In the genomic region with DNA sequence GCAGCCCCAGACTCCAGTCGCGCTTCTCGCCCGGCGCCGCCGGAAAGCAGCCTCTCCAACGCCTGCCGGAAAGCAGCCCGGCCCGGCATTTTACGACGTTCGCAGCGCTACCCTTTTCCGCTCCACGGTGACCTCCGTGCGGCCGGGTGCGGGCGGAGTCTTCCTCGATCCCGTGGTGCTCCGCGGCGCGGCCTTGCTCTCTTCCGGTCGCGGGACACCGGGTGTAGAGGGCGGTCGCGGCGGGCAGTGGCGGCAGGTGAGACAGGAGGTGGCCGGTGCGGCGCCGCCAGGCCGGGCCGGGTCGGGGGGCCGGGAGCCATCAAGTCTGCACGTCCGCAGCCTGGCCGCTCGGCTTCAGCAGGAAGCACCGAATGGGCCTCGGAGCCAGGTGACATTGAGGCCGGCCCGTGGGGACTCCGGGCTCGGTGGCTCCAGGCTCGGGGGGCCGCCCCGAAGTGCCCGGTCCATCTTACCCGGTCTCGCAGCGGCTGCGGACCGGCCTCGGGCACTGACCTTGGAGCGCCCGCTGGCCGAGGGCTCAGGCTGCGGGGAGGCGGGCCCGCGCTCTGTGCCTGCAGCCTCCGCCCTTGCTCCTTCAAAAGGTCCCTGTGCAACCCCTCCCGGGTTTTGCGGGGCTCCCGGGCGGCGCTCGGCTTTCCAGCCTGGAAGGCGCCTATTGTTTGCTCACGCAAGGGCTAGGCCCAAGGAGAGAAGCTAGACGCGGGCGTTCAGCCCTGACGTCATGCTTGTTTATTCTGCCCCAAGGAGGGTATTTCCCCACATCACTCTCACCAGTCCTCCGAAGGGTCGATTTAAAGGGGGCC, we compare ENCODE assay signal across 1 cellular context.
TF ChIP-seq lines count a peak whose summit lies in the region.

A gene (plus strand): TSS at position 199 of the 824 bp plus-strand sequence. CDS start 1,511 bp downstream, outside the sequence.
A gene (minus strand): TSS at position 48 of the 824 bp plus-strand sequence. CDS start 249 bp downstream, outside the sequence.

TF ChIP-seq in HepG2, 621 proteins besides CTCF, POLR2A, EP300 and RAD21 (continued from another document and continues in another):
- TF ChIP-seq, protein P1, sequence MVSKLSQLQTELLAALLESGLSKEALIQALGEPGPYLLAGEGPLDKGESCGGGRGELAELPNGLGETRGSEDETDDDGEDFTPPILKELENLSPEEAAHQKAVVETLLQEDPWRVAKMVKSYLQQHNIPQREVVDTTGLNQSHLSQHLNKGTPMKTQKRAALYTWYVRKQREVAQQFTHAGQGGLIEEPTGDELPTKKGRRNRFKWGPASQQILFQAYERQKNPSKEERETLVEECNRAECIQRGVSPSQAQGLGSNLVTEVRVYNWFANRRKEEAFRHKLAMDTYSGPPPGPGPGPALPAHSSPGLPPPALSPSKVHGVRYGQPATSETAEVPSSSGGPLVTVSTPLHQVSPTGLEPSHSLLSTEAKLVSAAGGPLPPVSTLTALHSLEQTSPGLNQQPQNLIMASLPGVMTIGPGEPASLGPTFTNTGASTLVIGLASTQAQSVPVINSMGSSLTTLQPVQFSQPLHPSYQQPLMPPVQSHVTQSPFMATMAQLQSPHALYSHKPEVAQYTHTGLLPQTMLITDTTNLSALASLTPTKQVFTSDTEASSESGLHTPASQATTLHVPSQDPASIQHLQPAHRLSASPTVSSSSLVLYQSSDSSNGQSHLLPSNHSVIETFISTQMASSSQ (IDR thresholded peaks at IDR 0.05; ENCODE audit: low read depth) = no peak
- TF ChIP-seq, protein P1 (CRISPR knock-in tag; IDR thresholded peaks at IDR 0.05; ENCODE audit: borderline replicate concordance) = peak; percentile 84
- TF ChIP-seq, protein P2, sequence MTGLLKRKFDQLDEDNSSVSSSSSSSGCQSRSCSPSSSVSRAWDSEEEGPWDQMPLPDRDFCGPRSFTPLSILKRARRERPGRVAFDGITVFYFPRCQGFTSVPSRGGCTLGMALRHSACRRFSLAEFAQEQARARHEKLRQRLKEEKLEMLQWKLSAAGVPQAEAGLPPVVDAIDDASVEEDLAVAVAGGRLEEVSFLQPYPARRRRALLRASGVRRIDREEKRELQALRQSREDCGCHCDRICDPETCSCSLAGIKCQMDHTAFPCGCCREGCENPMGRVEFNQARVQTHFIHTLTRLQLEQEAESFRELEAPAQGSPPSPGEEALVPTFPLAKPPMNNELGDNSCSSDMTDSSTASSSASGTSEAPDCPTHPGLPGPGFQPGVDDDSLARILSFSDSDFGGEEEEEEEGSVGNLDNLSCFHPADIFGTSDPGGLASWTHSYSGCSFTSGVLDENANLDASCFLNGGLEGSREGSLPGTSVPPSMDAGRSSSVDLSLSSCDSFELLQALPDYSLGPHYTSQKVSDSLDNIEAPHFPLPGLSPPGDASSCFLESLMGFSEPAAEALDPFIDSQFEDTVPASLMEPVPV (CRISPR knock-in tag; IDR thresholded peaks at IDR 0.05) = peak; percentile 91
- TF ChIP-seq, protein P3, sequence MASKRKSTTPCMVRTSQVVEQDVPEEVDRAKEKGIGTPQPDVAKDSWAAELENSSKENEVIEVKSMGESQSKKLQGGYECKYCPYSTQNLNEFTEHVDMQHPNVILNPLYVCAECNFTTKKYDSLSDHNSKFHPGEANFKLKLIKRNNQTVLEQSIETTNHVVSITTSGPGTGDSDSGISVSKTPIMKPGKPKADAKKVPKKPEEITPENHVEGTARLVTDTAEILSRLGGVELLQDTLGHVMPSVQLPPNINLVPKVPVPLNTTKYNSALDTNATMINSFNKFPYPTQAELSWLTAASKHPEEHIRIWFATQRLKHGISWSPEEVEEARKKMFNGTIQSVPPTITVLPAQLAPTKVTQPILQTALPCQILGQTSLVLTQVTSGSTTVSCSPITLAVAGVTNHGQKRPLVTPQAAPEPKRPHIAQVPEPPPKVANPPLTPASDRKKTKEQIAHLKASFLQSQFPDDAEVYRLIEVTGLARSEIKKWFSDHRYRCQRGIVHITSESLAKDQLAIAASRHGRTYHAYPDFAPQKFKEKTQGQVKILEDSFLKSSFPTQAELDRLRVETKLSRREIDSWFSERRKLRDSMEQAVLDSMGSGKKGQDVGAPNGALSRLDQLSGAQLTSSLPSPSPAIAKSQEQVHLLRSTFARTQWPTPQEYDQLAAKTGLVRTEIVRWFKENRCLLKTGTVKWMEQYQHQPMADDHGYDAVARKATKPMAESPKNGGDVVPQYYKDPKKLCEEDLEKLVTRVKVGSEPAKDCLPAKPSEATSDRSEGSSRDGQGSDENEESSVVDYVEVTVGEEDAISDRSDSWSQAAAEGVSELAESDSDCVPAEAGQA (IDR thresholded peaks at IDR 0.05; ENCODE audit: low read depth) = peak; percentile 52; the same call in 1 of the 2 replicates
- TF ChIP-seq, protein P3 (CRISPR knock-in tag; IDR thresholded peaks at IDR 0.05; ENCODE audit: borderline replicate concordance) = no peak
- TF ChIP-seq ZNF761 (CRISPR knock-in tag; conservative IDR thresholded peaks at IDR 0.05) = peak; percentile 88; the same call in 1 of the 2 replicates
- TF ChIP-seq, protein P4, sequence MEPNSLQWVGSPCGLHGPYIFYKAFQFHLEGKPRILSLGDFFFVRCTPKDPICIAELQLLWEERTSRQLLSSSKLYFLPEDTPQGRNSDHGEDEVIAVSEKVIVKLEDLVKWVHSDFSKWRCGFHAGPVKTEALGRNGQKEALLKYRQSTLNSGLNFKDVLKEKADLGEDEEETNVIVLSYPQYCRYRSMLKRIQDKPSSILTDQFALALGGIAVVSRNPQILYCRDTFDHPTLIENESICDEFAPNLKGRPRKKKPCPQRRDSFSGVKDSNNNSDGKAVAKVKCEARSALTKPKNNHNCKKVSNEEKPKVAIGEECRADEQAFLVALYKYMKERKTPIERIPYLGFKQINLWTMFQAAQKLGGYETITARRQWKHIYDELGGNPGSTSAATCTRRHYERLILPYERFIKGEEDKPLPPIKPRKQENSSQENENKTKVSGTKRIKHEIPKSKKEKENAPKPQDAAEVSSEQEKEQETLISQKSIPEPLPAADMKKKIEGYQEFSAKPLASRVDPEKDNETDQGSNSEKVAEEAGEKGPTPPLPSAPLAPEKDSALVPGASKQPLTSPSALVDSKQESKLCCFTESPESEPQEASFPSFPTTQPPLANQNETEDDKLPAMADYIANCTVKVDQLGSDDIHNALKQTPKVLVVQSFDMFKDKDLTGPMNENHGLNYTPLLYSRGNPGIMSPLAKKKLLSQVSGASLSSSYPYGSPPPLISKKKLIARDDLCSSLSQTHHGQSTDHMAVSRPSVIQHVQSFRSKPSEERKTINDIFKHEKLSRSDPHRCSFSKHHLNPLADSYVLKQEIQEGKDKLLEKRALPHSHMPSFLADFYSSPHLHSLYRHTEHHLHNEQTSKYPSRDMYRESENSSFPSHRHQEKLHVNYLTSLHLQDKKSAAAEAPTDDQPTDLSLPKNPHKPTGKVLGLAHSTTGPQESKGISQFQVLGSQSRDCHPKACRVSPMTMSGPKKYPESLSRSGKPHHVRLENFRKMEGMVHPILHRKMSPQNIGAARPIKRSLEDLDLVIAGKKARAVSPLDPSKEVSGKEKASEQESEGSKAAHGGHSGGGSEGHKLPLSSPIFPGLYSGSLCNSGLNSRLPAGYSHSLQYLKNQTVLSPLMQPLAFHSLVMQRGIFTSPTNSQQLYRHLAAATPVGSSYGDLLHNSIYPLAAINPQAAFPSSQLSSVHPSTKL (CRISPR knock-in tag; IDR thresholded peaks at IDR 0.05) = peak; percentile 59
- peak; percentile 95 for TF ChIP-seq TAF1 (CRISPR knock-in tag; IDR thresholded peaks at IDR 0.05)
- TF ChIP-seq ZNF180 (CRISPR knock-in tag; IDR thresholded peaks at IDR 0.05; ENCODE audit: borderline replicate concordance, low read depth) = 0 out of 2 replicates have a peak, but pooled peaks have one; percentile 64
- TF ChIP-seq ZNF510 (CRISPR knock-in tag; IDR thresholded peaks at IDR 0.05; ENCODE audit: low read depth) = no peak; the same call in 1 of the 2 replicates
- TF ChIP-seq ZNF567 (CRISPR knock-in tag; IDR thresholded peaks at IDR 0.05; ENCODE audit: borderline replicate concordance) = peak; percentile 88; the same call in 1 of the 2 replicates
- TF ChIP-seq, protein P5, sequence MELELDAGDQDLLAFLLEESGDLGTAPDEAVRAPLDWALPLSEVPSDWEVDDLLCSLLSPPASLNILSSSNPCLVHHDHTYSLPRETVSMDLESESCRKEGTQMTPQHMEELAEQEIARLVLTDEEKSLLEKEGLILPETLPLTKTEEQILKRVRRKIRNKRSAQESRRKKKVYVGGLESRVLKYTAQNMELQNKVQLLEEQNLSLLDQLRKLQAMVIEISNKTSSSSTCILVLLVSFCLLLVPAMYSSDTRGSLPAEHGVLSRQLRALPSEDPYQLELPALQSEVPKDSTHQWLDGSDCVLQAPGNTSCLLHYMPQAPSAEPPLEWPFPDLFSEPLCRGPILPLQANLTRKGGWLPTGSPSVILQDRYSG (CRISPR knock-in tag; IDR thresholded peaks at IDR 0.05) = peak; percentile 59; the same call in 1 of the 2 replicates
- TF ChIP-seq FOXA3 (CRISPR knock-in tag; IDR thresholded peaks at IDR 0.05) = peak; percentile 64
- TF ChIP-seq NR2F1 (CRISPR knock-in tag; IDR thresholded peaks at IDR 0.05) = peak in 1 of 2 experiments; percentile 80; a peak in 1 of 4 replicates
- TF ChIP-seq TOPORS (CRISPR knock-in tag; IDR thresholded peaks at IDR 0.05) = peak; percentile 79
- TF ChIP-seq RFXANK (CRISPR knock-in tag; IDR thresholded peaks at IDR 0.05) = 0 out of 2 replicates have a peak, but pooled peaks have one; percentile 56
- TF ChIP-seq, protein P6, sequence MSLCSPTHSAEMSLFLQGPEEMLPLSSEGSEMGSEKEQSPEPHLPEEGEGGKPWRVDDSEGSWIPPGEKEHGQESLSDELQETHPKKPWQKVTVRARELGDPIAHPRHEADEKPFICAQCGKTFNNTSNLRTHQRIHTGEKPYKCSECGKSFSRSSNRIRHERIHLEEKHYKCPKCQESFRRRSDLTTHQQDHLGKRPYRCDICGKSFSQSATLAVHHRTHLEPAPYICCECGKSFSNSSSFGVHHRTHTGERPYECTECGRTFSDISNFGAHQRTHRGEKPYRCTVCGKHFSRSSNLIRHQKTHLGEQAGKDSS (CRISPR knock-in tag; IDR thresholded peaks at IDR 0.05; ENCODE audit: borderline replicate concordance, low read depth) = peak; percentile 26; the same call in 1 of the 2 replicates
- TF ChIP-seq EHMT2 (IDR thresholded peaks at IDR 0.05; ENCODE audit: borderline replicate concordance, low read depth, low read length) = no peak
- 0 out of 2 replicates have a peak, but pooled peaks have one; percentile 85 for TF ChIP-seq NFIB (CRISPR knock-in tag; IDR thresholded peaks at IDR 0.05; ENCODE audit: borderline replicate concordance)
- peak; percentile 95 for TF ChIP-seq KAT7 (CRISPR knock-in tag; IDR thresholded peaks at IDR 0.05; ENCODE audit: borderline replicate concordance)
- peak; percentile 80 for TF ChIP-seq POLR2AphosphoS5 (IDR thresholded peaks at IDR 0.05; ENCODE audit: low read depth, low read length)
- TF ChIP-seq, protein P7, sequence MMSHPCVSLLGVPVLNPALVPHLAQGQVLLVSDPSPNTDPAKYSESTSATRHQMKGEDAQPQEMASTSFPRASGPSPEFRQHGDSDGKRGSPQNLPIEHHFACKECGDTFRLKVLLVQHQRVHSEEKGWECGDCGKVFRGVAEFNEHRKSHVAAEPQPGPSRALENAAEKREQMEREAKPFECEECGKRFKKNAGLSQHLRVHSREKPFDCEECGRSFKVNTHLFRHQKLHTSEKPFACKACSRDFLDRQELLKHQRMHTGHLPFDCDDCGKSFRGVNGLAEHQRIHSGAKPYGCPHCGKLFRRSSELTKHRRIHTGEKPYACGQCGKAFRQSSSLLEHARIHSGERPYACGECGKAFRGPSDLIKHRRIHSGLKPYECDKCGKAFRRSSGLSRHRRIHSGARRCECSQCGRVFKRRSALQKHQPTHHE (CRISPR knock-in tag; IDR thresholded peaks at IDR 0.05; ENCODE audit: borderline replicate concordance) = peak; percentile 75
- peak; percentile 38; the same call in 1 of the 2 replicates for TF ChIP-seq ZKSCAN8 (CRISPR knock-in tag; IDR thresholded peaks at IDR 0.05; ENCODE audit: borderline replicate concordance)
- TF ChIP-seq ZFY (CRISPR knock-in tag; IDR thresholded peaks at IDR 0.05) = peak; percentile 99
- TF ChIP-seq, protein P8, sequence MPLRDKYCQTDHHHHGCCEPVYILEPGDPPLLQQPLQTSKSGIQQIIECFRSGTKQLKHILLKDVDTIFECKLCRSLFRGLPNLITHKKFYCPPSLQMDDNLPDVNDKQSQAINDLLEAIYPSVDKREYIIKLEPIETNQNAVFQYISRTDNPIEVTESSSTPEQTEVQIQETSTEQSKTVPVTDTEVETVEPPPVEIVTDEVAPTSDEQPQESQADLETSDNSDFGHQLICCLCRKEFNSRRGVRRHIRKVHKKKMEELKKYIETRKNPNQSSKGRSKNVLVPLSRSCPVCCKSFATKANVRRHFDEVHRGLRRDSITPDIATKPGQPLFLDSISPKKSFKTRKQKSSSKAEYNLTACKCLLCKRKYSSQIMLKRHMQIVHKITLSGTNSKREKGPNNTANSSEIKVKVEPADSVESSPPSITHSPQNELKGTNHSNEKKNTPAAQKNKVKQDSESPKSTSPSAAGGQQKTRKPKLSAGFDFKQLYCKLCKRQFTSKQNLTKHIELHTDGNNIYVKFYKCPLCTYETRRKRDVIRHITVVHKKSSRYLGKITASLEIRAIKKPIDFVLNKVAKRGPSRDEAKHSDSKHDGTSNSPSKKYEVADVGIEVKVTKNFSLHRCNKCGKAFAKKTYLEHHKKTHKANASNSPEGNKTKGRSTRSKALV (CRISPR knock-in tag; IDR thresholded peaks at IDR 0.05) = no peak
